ENCODE assay signal across 8 cellular contexts in genomic region chr15:84980196-84981053, GRCh38. TPM values are rescaled to one million over a fixed set of nuclear protein-coding genes. Genes with fewer than 3 reads are reported as not detected.
DNase-seq lines count a peak whose midpoint lies in the region; ATAC-seq and TF ChIP-seq lines count a peak whose summit lies in the region.

No MANE protein-coding gene starts in this region.

- DNase-seq in NCI-H1436 (lab: John Stamatoyannopoulos, UW) (peak; percentile 63), T-helper 2 cell (peak; percentile 75 to 92 (median 83)), ascending aorta (ENCODE audit: low spot score in 2 of 2) (peak; percentile 43 to 90), hepatic stellate cell (ENCODE audit: low spot score) (peak; percentile 88), renal cortical epithelial cell (ENCODE audit: low read depth) (peak; percentile 53), aorta (peak; percentile 91 to 94)

- ATAC-seq in GM18499 (IDR thresholded peaks at IDR 0.05; ENCODE audit: insufficient read depth, unreplicated experiment) = peak; percentile 37
- peak; percentile 62 for ATAC-seq in HG02852 (IDR thresholded peaks at IDR 0.05; ENCODE audit: unreplicated experiment)
- peak; percentile 89 for ATAC-seq in aorta (ENCODE audit: low FRiP score)

- no peaks in the 10 kb centered on the region for H3K9me3 ChIP-seq in ascending aorta
- H3K9me3 ChIP-seq in aorta (ENCODE audit: control insufficient read depth, low read length) = no peaks in the 10 kb centered on the region

- H3K36me3 ChIP-seq in ascending aorta (no peaks in the 10 kb centered on the region), aorta (ENCODE audit: control insufficient read depth in 1 of 2, insufficient read depth in 2 of 2, low read length in 1 of 2) (no peaks in the 10 kb centered on the region)

- no peaks in the 10 kb centered on the region for H3K27me3 ChIP-seq in ascending aorta
- no peaks in the 10 kb centered on the region for H3K27me3 ChIP-seq in aorta (ENCODE audit: control insufficient read depth in 1 of 2, insufficient read depth in 2 of 2, low read length in 1 of 2)

- intact Hi-C loops in ascending aorta (cut with DNase I) = loop anchor here (1.0 to 5.0 kb wide), 6 partner anchors 12 to 380 kb away; partner anchors contain the start of genes NMB and ZSCAN2
- intact Hi-C loops in aorta (cut with DNase I) = loop anchor here in 1 of 2 donors (10.0 kb wide), 1 partner anchor 64 kb away; no protein-coding TSS in a partner anchor

- H3K4me3 ChIP-seq in ascending aorta (peak overlapping the region; percentile 94 to 98), aorta (ENCODE audit: low read length in 2 of 2) (peak overlapping the region; percentile 54 to 58)

- peak overlapping the region; percentile 92 to 94 for H3K27ac ChIP-seq in ascending aorta
- H3K27ac ChIP-seq in aorta (ENCODE audit: low read depth in 1 of 2, low read length in 2 of 2) = peak overlapping the region; percentile 17 to 73

- peaks cover 0 to 6% of the 10 kb centered on the region in 2 donors for H3K4me1 ChIP-seq in ascending aorta
- H3K4me1 ChIP-seq in aorta (ENCODE audit: control insufficient read depth in 1 of 2, insufficient read depth in 2 of 2, low read length in 2 of 2) = no peaks in the 10 kb centered on the region

- WGBS in aorta, 2 donors = 0% methylated on average over 65 to 66 of the region's 66 CpGs

- no peak for TF ChIP-seq CTCF in ascending aorta (IDR thresholded peaks at IDR 0.05)

RNA-seq across cellular contexts. Expression of gene PDE8A, which starts 1.2 kb away (rescaled TPM):
- total RNA-seq in ascending aorta = 22.9 TPM
- total RNA-seq in renal cortical epithelial cell = 23.8 and 36.7 TPM in 2 replicates
- total RNA-seq in aorta = 10 to 100 TPM; 68.8 to 71.1 TPM
- polyA plus RNA-seq in aorta = 10 to 100 TPM in 1 of 2 donors, 1 to 10 TPM in 1; 8.5 to 24.3 TPM

Comparison
In these comparisons a context has a peak if more than half of its experiments do, and no peak if none do; other contexts are left out.
1. Peak in every context shown above with its lines: DNase-seq, ATAC-seq, H3K4me3 ChIP-seq and H3K27ac ChIP-seq.
2. ATAC-seq: peak in every context shown above with its lines; median percentile 89 in aorta; 62 in HG02852; 37 in GM18499.